ENCODE assay signal across 8 cellular contexts in the genomic region with DNA sequence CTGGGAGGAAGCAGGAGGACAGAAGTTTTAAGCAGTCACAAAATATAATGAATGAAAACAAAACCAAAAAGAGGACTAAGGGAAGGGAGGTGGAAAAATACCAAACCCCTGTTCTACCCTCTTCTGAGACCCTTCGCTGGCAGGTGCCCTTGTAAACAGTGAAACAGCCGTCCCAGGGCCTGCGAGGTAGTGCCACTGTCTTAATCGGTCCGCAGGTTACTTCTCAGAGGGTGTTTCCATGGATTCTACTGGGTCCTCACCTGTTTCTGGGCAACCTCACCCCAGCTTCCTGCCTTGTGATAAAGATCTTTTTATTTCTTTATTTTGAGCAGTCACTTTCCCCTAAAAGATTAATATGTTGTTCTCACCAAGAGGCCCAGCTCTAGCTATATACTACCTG.
DNase-seq lines count a peak whose midpoint lies in the region; ATAC-seq and TF ChIP-seq lines count a peak whose summit lies in the region.

No MANE protein-coding gene starts in this region.

- no peak for TF ChIP-seq CTCF in HL-60 (IDR thresholded peaks at IDR 0.05; ENCODE audit: insufficient read depth, low read length)
- no peak for TF ChIP-seq CTCF in adrenal gland (IDR thresholded peaks at IDR 0.05)
- TF ChIP-seq CTCF in neural progenitor cell (IDR thresholded peaks at IDR 0.05): no peak

- H3K27ac ChIP-seq in HL-60 (replicated peaks) (0 out of 2 replicates have a peak overlapping the region, but pooled peaks have one; percentile 11), adrenal gland (peak overlapping the region in 3 of 5 donors; percentile 56 to 84 (median 71)), neural progenitor cell (no peak overlapping the region)

- no peaks in the 10 kb centered on the region for H3K79me2 ChIP-seq in neural progenitor cell (ENCODE audit: low read depth)

- H3K27ac Mint-ChIP-seq in neural progenitor cell: peak overlapping the region; percentile 83

- no peaks in the 10 kb centered on the region for H4K20me1 ChIP-seq in neural progenitor cell (ENCODE audit: low read depth)

- H3F3A ChIP-seq in neural progenitor cell (ENCODE audit: low read depth): no peaks in the 10 kb centered on the region

- H3K9me3 Mint-ChIP-seq in neural progenitor cell: peaks cover 7% of the 10 kb centered on the region

- peaks cover 16% of the 10 kb centered on the region for H3K4me1 Mint-ChIP-seq in neural progenitor cell

- TF ChIP-seq POLR2A in adrenal gland (IDR thresholded peaks at IDR 0.05): no peak

- no peak overlapping the region for H3K9ac ChIP-seq in neural progenitor cell

- H3K4me1 ChIP-seq in adrenal gland (replicated peaks in 1 of 2): peaks cover 3 to 10% of the 10 kb centered on the region in 2 donors
- peaks cover 2% of the 10 kb centered on the region for H3K4me1 ChIP-seq in neural progenitor cell

- H2AFZ ChIP-seq in neural progenitor cell (replicated peaks): no peak overlapping the region

- 24 to 30% (median 28%) methylated on average over 5 of the region's 5 CpGs for WGBS in adrenal gland, 4 donors

- intact Hi-C loops in adrenal gland (cut with DNase I): loop anchor here in 1 of 2 donors (2.0 kb wide), 1 partner anchor 26 kb away; no protein-coding TSS in a partner anchor

- H3K36me3 Mint-ChIP-seq in neural progenitor cell: no peaks in the 10 kb centered on the region

- ATAC-seq in GM18867 (IDR thresholded peaks at IDR 0.05; ENCODE audit: unreplicated experiment): no peak

- H3K27me3 Mint-ChIP-seq in neural progenitor cell (ENCODE audit: insufficient read depth, low read depth): peaks cover 6% of the 10 kb centered on the region

- DNase-seq in Caki2 (ENCODE audit: low read depth) (peak; percentile 50), HL-60 (ENCODE audit: low read depth in 1 of 2, low spot score in 1 of 2) (no peak), adrenal gland (no peak), neural progenitor cell (ENCODE audit: low spot score) (no peak), HT-29 (ENCODE audit: low spot score) (no peak), GM19240 (ENCODE audit: insufficient read length, low spot score) (no peak), RPMI8226 (no peak)

- no peak overlapping the region for H3K4me3 Mint-ChIP-seq in neural progenitor cell

- no peaks in the 10 kb centered on the region for H3K27me3 ChIP-seq in HL-60 (ENCODE audit: insufficient read depth, poor library complexity, severe bottlenecking)
- H3K27me3 ChIP-seq in adrenal gland: no peaks in the 10 kb centered on the region
- H3K27me3 ChIP-seq in neural progenitor cell: peaks cover 27% of the 10 kb centered on the region

- in situ Hi-C loops in Caki2 (cut with HindIII; ENCODE audit: low pct_unique_long_range_greater_than_20kb, low sequenced_read_pairs): no loop called here

- H3K9me3 ChIP-seq in adrenal gland (replicated peaks in 1 of 3) (no peaks in the 10 kb centered on the region), neural progenitor cell (ENCODE audit: low read depth) (no peaks in the 10 kb centered on the region)

- no peak overlapping the region for H3K4me2 ChIP-seq in neural progenitor cell

- H3K4me3 ChIP-seq in HL-60 (replicated peaks; ENCODE audit: insufficient read depth, low read length) (no peak overlapping the region), adrenal gland (no peak overlapping the region), neural progenitor cell (no peak overlapping the region)

- no peaks in the 10 kb centered on the region for H3K36me3 ChIP-seq in adrenal gland (replicated peaks in 1 of 2)
- H3K36me3 ChIP-seq in neural progenitor cell: no peaks in the 10 kb centered on the region
